In genomic region chr16:74740795-74741304, GRCh38 we compare ENCODE assay signal across 9 cellular contexts. TPM values are rescaled to one million over a fixed set of nuclear protein-coding genes. Genes with fewer than 3 reads are reported as not detected.
DNase-seq lines count a peak whose midpoint lies in the region; ATAC-seq and TF ChIP-seq lines count a peak whose summit lies in the region.
"Had no signal": no experiment of that assay in that cellular context is flagged by ENCODE, and none has a peak within 500 bp of the region (broad histone marks: within the 10 kb centered on the region; RNA-seq: fewer than 3 reads in every experiment).

No MANE protein-coding gene starts in this region.

- H3K9me1 ChIP-seq in IMR-90 (ENCODE audit: insufficient read depth, low read length) = peaks cover 7% of the 10 kb centered on the region; the same call in 1 of the 2 replicates

- WGBS in IMR-90 (ENCODE audit: extremely low coverage in 2 of 2, insufficient read length in 1 of 2), 2 experiments = 89% methylated on average over 6 of the region's 13 CpGs; no CpG with 5 or more reads in 1 of the 2 experiments
- 97% methylated on average over 13 of the region's 13 CpGs for WGBS in hepatocyte (ENCODE audit: low lambda C conversion rate, missing lambda C conversion rate)

- H3K79me2 ChIP-seq in hepatocyte (no peaks in the 10 kb centered on the region), OCI-LY7 (ENCODE audit: insufficient read depth, low read depth, low read length) (no peaks in the 10 kb centered on the region)

- H3K79me1 ChIP-seq in IMR-90 (ENCODE audit: low read depth in 1 of 2, low read length in 2 of 2) = no peaks in the 10 kb centered on the region

- peak overlapping the region; percentile 4 for H2AK5ac ChIP-seq in IMR-90 (ENCODE audit: low read depth, low read length)

- TF ChIP-seq RAD21 in IMR-90 (IDR thresholded peaks at IDR 0.05; ENCODE audit: low read length) = no peak

- no peak for ATAC-seq in IMR-90 (ENCODE audit: low read depth)
- ATAC-seq in stimulated activated effector memory CD8-positive, alpha-beta T cell treated with anti-CD3 and anti-CD28 coated beads, Interleukin-12 subunit alpha, Interleukin-12 subunit beta, amount 100 ng/mL, for 72 hours = peak; percentile 42
- ATAC-seq in GM18517 (IDR thresholded peaks at IDR 0.05; ENCODE audit: unreplicated experiment) = no peak
- ATAC-seq in GM19035 (IDR thresholded peaks at IDR 0.05; ENCODE audit: unreplicated experiment) = no peak

- no peak overlapping the region for H2BK20ac ChIP-seq in IMR-90 (ENCODE audit: low read depth, low read length)

- TF ChIP-seq POLR2A in IMR-90 (IDR thresholded peaks at IDR 0.05; ENCODE audit: low read depth, low read length) = no peak

- no peak overlapping the region for H3K23ac ChIP-seq in IMR-90 (ENCODE audit: low read depth, low read length)

- H3K9me2 ChIP-seq in hepatocyte (replicated peaks; ENCODE audit: insufficient read depth) = no peaks in the 10 kb centered on the region
- no peaks in the 10 kb centered on the region for H3K9me2 ChIP-seq in OCI-LY7 (ENCODE audit: insufficient read depth, low read length)

- no peak overlapping the region for H2AK9ac ChIP-seq in IMR-90 (replicated peaks; ENCODE audit: low read depth, low read length, poor library complexity)

- H3K36me3 ChIP-seq in IMR-90 (ENCODE audit: control insufficient read depth, insufficient read depth, low read length) = no peaks in the 10 kb centered on the region
- H3K36me3 ChIP-seq in hepatocyte (replicated peaks; ENCODE audit: insufficient read depth, low read depth) = no peaks in the 10 kb centered on the region
- no peaks in the 10 kb centered on the region for H3K36me3 ChIP-seq in OCI-LY7 (ENCODE audit: insufficient read depth, low read length)

- no peak overlapping the region for H3K4me2 ChIP-seq in IMR-90 (ENCODE audit: low read depth, low read length)
- no peak overlapping the region for H3K4me2 ChIP-seq in hepatocyte
- H3K4me2 ChIP-seq in OCI-LY7 (ENCODE audit: low read length) = no peak overlapping the region

- H3K9ac ChIP-seq in IMR-90 (ENCODE audit: low read depth, low read length) = no peak overlapping the region

- no peak overlapping the region for H2BK120ac ChIP-seq in IMR-90 (ENCODE audit: low read depth, low read length)

- H3K4me3 Mint-ChIP-seq in stimulated activated effector memory CD8-positive, alpha-beta T cell treated with anti-CD3 and anti-CD28 coated beads, Interleukin-12 subunit alpha, Interleukin-12 subunit beta, amount 100 ng/mL, for 72 hours = no peak overlapping the region

- DNase-seq in IMR-90 = no peak
- DNase-seq in amygdala (lab: John Stamatoyannopoulos, UW) = peak in 51 of 56 donors; percentile 22 to 91 (median 63)
- DNase-seq in inferior parietal cortex (ENCODE audit: extremely low spot score) = peak; percentile 63
- no peak for DNase-seq in stimulated activated effector memory CD8-positive, alpha-beta T cell treated with anti-CD3 and anti-CD28 coated beads, Interleukin-12 subunit alpha, Interleukin-12 subunit beta, amount 100 ng/mL, for 72 hours (ENCODE audit: low spot score in 2 of 2)
- DNase-seq in hepatocyte (ENCODE audit: low spot score) = no peak
- DNase-seq in OCI-LY7 (ENCODE audit: low spot score) = no peak
- DNase-seq: NCI-H2081 had no signal

- no peak overlapping the region for H3K27ac Mint-ChIP-seq in stimulated activated effector memory CD8-positive, alpha-beta T cell treated with anti-CD3 and anti-CD28 coated beads, Interleukin-12 subunit alpha, Interleukin-12 subunit beta, amount 100 ng/mL, for 72 hours

- intact Hi-C loops in IMR-90 (cut with micrococcal nuclease) = no loop called here
- intact Hi-C loops in OCI-LY7 (cut with micrococcal nuclease; ENCODE audit: unreplicated experiment) = no loop called here

- no peak overlapping the region for H3K18ac ChIP-seq in IMR-90 (ENCODE audit: low read depth, low read length)

- H4K8ac ChIP-seq in IMR-90 (ENCODE audit: low read depth in 2 of 2, low read length in 2 of 2) = no peak overlapping the region

- dilution Hi-C loops in IMR-90 (cut with HindIII; ENCODE audit: low sequenced_read_pairs, unreplicated experiment) = no loop called here

- H3K4me1 Mint-ChIP-seq in stimulated activated effector memory CD8-positive, alpha-beta T cell treated with anti-CD3 and anti-CD28 coated beads, Interleukin-12 subunit alpha, Interleukin-12 subunit beta, amount 100 ng/mL, for 72 hours = peaks cover 6% of the 10 kb centered on the region

- H3K14ac ChIP-seq in IMR-90 (replicated peaks; ENCODE audit: low read depth, low read length) = no peak overlapping the region

- no peak overlapping the region for H3K27ac ChIP-seq in IMR-90 (ENCODE audit: insufficient read depth, low read length)
- no peak overlapping the region for H3K27ac ChIP-seq in hepatocyte
- H3K27ac ChIP-seq in OCI-LY7 (ENCODE audit: low read depth, low read length, poor library complexity, severe bottlenecking) = no peak overlapping the region

- no peak overlapping the region for H3K4me3 ChIP-seq in IMR-90 (ENCODE audit: insufficient read depth, low read depth, low read length)
- no peak overlapping the region for H3K4me3 ChIP-seq in hepatocyte
- H3K4me3 ChIP-seq in OCI-LY7 (ENCODE audit: low read depth, low read length, poor library complexity, severe bottlenecking) = no peak overlapping the region

- no peak overlapping the region for H2BK5ac ChIP-seq in IMR-90 (ENCODE audit: low read depth, low read length, poor library complexity, severe bottlenecking)

- peak overlapping the region; percentile 38 for H2AFZ ChIP-seq in IMR-90 (replicated peaks; ENCODE audit: low read length, poor library complexity)
- H2AFZ ChIP-seq in hepatocyte = no peak overlapping the region
- H2AFZ ChIP-seq in OCI-LY7 (ENCODE audit: low read length) = no peak overlapping the region

- H3K9me3 ChIP-seq in IMR-90 (ENCODE audit: control insufficient read depth, insufficient read depth, low read length) = no peaks in the 10 kb centered on the region
- H3K9me3 ChIP-seq in hepatocyte (ENCODE audit: low read depth) = no peaks in the 10 kb centered on the region
- H3K9me3 ChIP-seq in OCI-LY7 (ENCODE audit: low read length) = no peaks in the 10 kb centered on the region

- no peak overlapping the region for H2BK15ac ChIP-seq in IMR-90 (ENCODE audit: low read depth, low read length)

- H3K9me3 Mint-ChIP-seq in stimulated activated effector memory CD8-positive, alpha-beta T cell treated with anti-CD3 and anti-CD28 coated beads, Interleukin-12 subunit alpha, Interleukin-12 subunit beta, amount 100 ng/mL, for 72 hours = no peaks in the 10 kb centered on the region

- H4K20me1 ChIP-seq in IMR-90 (ENCODE audit: insufficient read depth, low read length) = no peaks in the 10 kb centered on the region
- no peaks in the 10 kb centered on the region for H4K20me1 ChIP-seq in hepatocyte (ENCODE audit: insufficient read depth, poor library complexity, severe bottlenecking)
- H4K20me1 ChIP-seq in OCI-LY7 (ENCODE audit: insufficient read depth, low read length) = no peaks in the 10 kb centered on the region

- H3K27me3 ChIP-seq in IMR-90 (ENCODE audit: control insufficient read depth, insufficient read depth, low read length) = no peaks in the 10 kb centered on the region; the same call in 1 of the 2 replicates
- H3K27me3 ChIP-seq in hepatocyte = no peaks in the 10 kb centered on the region

- no peak overlapping the region for H4K91ac ChIP-seq in IMR-90 (ENCODE audit: insufficient read depth, low read depth, low read length)

- H4K5ac ChIP-seq in IMR-90 (ENCODE audit: low read depth, low read length) = no peak overlapping the region

- no peak overlapping the region for H3K56ac ChIP-seq in IMR-90 (ENCODE audit: extremely low read depth, insufficient read depth, low read length)

- TF ChIP-seq CTCF in IMR-90 (conservative IDR thresholded peaks at IDR 0.05; ENCODE audit: low read depth, low read length) (no peak), hepatocyte (IDR thresholded peaks at IDR 0.05; ENCODE audit: poor library complexity) (no peak), OCI-LY7 (conservative IDR thresholded peaks at IDR 0.05; ENCODE audit: low read length) (no peak)

- BruUV-seq in IMR-90 (replicated peaks; lab: Mats Ljungman, UMichigan) (no TSS peak), OCI-LY7 (replicated peaks; lab: Mats Ljungman, UMichigan) (no TSS peak)

- POLR2A ChIA-PET in IMR-90 (lab: Charles Lee; ENCODE audit: unreplicated experiment) = no interaction called here
- POLR2A ChIA-PET in OCI-LY7 (lab: Charles Lee) = no interaction called here

- H3K4ac ChIP-seq in IMR-90 (ENCODE audit: low read depth, low read length) = no peak overlapping the region

- CTCF ChIA-PET in IMR-90 (lab: Yijun Ruan, JAX) = interaction anchor here (1.4 kb wide), 1 partner anchor 42 kb away, joined by 5 read pairs; no protein-coding TSS in a partner anchor
- CTCF ChIA-PET in OCI-LY7 (lab: Charles Lee; ENCODE audit: unreplicated experiment) = no interaction called here

- in situ Hi-C loops in IMR-90 (cut with MboI; ENCODE audit: low sequenced_read_pairs) = no loop called here

- peaks cover 16% of the 10 kb centered on the region for H3K4me1 ChIP-seq in IMR-90 (ENCODE audit: control insufficient read depth, insufficient read depth, low read length)
- H3K4me1 ChIP-seq in hepatocyte (ENCODE audit: insufficient read depth) = peaks cover 18% of the 10 kb centered on the region
- no peaks in the 10 kb centered on the region for H3K4me1 ChIP-seq in OCI-LY7 (ENCODE audit: insufficient read depth, low read length, poor library complexity, severe bottlenecking)

- H3K36me3 Mint-ChIP-seq in stimulated activated effector memory CD8-positive, alpha-beta T cell treated with anti-CD3 and anti-CD28 coated beads, Interleukin-12 subunit alpha, Interleukin-12 subunit beta, amount 100 ng/mL, for 72 hours = no peaks in the 10 kb centered on the region

TF ChIP-seq in IMR-90, 13 proteins besides CTCF, POLR2A, EP300 and RAD21 (continues in another document):
- TF ChIP-seq CHD1 (IDR thresholded peaks at IDR 0.05; ENCODE audit: low read depth, low read length) = no peak
- no peak for TF ChIP-seq MAFK (IDR thresholded peaks at IDR 0.05; ENCODE audit: low read depth, low read length)
- no peak for TF ChIP-seq CEBPB (IDR thresholded peaks at IDR 0.05; ENCODE audit: low read depth, low read length)
- no peak for TF ChIP-seq NFE2L2 (IDR thresholded peaks at IDR 0.05; ENCODE audit: low read depth, low read length)

RNA-seq across cellular contexts. Expression of gene FA2H, which starts 33.8 kb away (rescaled TPM):
- total RNA-seq in IMR-90 (2012; rRNA removed) (not detected in 2 replicates), hepatocyte (1.6 and 2.1 TPM in 2 replicates), OCI-LY7 (2022) (4.6 and 4.7 TPM in 2 replicates)
- polyA plus RNA-seq in IMR-90 (2012; rRNA removed) (not detected in 2 replicates), hepatocyte (5.9 and 7.8 TPM in 2 replicates)
- polyA plus RNA-seq in IMR-90 (2012; cell fraction: cytosol; rRNA removed) = 0.01 TPM in 1 of 2 replicates, not detected in the other
- polyA plus RNA-seq in IMR-90 (2012; cell fraction: nucleus; rRNA removed; ENCODE audit: low replicate concordance) = 0.02 TPM in 1 of 2 replicates, not detected in the other
- 0.73 TPM in 1 of 2 replicates, not detected in the other for total RNA-seq in OCI-LY7 (2014; rRNA removed; shearing (Covaris generic))

RNA-seq across cellular contexts. Expression of gene MLKL, which starts 40.2 kb away (rescaled TPM):
- 4.2 and 4.5 TPM in 2 replicates for total RNA-seq in IMR-90 (2012; rRNA removed)
- polyA plus RNA-seq in IMR-90 (2012; rRNA removed) = 3.6 and 3.7 TPM in 2 replicates
- polyA plus RNA-seq in IMR-90 (2012; cell fraction: cytosol; rRNA removed) = 1.2 and 1.6 TPM in 2 replicates
- 3.8 and 14.0 TPM in 2 replicates for polyA plus RNA-seq in IMR-90 (2012; cell fraction: nucleus; rRNA removed; ENCODE audit: low replicate concordance)
- total RNA-seq in hepatocyte = 3.3 and 5.6 TPM in 2 replicates
- polyA plus RNA-seq in hepatocyte = 0.97 and 2.8 TPM in 2 replicates
- 7.3 and 8.0 TPM in 2 replicates for total RNA-seq in OCI-LY7 (2014; rRNA removed; shearing (Covaris generic))
- 8.3 and 9.0 TPM in 2 replicates for total RNA-seq in OCI-LY7 (2022)

Comparison
In these comparisons a context has a peak if more than half of its experiments do, and no peak if none do; other contexts are left out.
1. DNase-seq: peak in amygdala (51 of 56) and inferior parietal cortex (single experiment); none in IMR-90 (single experiment), stimulated activated effector memory CD8-positive, alpha-beta T cell treated with anti-CD3 and anti-CD28 coated beads, Interleukin-12 subunit alpha, Interleukin-12 subunit beta, amount 100 ng/mL, for 72 hours (0 of 2), hepatocyte (single experiment) and OCI-LY7 (single experiment).